Comparison of ENCODE assay signal across 1 cellular context in the genomic region with DNA sequence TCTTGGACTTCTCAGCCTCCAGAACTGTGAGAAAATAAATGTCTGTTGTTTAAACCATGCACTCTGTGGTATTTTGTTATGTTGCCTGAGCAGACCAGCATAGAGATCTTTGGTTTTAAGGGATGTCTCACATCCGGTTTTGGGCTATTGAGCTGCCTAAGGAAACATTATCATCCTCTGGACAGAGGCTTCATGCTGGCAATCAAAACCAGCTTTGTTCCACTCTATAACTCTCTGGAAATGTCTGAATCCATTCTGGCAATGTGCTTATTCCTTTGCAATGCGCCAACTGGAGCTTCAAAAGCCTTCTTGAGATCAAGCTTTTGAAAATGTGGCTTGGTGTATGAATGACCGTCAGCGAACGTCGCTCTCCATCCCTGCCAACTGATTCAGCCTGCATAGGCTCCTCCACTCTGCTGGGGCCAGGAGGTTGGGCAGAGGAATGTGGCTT.
TF ChIP-seq lines count a peak whose summit lies in the region.

No MANE protein-coding gene starts in this region.

TF ChIP-seq in SK-N-SH, 30 proteins besides CTCF, POLR2A, EP300 and RAD21 (continued from another document):
- TF ChIP-seq, protein P1, sequence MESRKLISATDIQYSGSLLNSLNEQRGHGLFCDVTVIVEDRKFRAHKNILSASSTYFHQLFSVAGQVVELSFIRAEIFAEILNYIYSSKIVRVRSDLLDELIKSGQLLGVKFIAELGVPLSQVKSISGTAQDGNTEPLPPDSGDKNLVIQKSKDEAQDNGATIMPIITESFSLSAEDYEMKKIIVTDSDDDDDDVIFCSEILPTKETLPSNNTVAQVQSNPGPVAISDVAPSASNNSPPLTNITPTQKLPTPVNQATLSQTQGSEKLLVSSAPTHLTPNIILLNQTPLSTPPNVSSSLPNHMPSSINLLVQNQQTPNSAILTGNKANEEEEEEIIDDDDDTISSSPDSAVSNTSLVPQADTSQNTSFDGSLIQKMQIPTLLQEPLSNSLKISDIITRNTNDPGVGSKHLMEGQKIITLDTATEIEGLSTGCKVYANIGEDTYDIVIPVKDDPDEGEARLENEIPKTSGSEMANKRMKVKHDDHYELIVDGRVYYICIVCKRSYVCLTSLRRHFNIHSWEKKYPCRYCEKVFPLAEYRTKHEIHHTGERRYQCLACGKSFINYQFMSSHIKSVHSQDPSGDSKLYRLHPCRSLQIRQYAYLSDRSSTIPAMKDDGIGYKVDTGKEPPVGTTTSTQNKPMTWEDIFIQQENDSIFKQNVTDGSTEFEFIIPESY (IDR thresholded peaks at IDR 0.05; ENCODE audit: borderline replicate concordance, low read depth) = no peak
- TF ChIP-seq POLR2AphosphoS5 (IDR thresholded peaks at IDR 0.05; ENCODE audit: low read depth, low read length) = no peak
TF ChIP-seq in SK-N-SH: peak in this region for 0.
